ENCODE assay signal across 16 cellular contexts in the genomic region with DNA sequence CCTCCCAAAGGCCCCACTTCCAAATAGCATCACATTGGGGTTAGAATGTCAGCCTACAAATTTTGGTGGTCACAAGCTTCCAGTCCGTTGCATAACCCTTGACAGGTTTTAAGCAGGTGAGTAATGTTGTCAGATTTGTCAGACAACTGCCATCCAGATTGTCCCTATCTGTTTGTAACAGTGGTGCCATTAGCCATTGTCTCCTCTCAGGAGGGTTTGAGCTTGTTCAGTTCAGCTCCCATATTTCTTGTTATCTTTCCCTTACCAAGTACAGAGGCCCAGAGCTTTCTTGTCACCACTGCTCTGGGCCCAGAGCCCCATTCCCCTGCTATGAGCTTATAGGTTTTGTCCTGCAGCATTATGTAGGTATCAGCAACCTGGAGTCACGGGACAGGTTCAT. TPM values are rescaled to one million over a fixed set of nuclear protein-coding genes. Genes with fewer than 3 reads are reported as not detected.
A peak's percentile ranks its signal among the peaks of the same experiment; 100 is the strongest.
DNase-seq lines count a peak whose midpoint lies in the region; ATAC-seq and TF ChIP-seq lines count a peak whose summit lies in the region.
"Had no signal": no experiment of that assay in that cellular context is flagged by ENCODE, and none has a peak within 500 bp of the region (broad histone marks: within the 10 kb centered on the region; RNA-seq: fewer than 3 reads in every experiment).

No MANE protein-coding gene starts in this region.

- no peak overlapping the region for H3K4me3 Mint-ChIP-seq in dendritic cell treated with granulocyte-macrophage colony-stimulating factor and Interleukin-4, amounts not matched to agents 40 ng/mL and 50 ng/mL, for 4 days
- H3K4me3 Mint-ChIP-seq: CD4-positive, CD25-positive, alpha-beta regulatory T cell; CD8-positive, alpha-beta memory T cell; IgD-negative memory B cell had no signal

- no peaks in the 10 kb centered on the region for H3K27me3 Mint-ChIP-seq in dendritic cell treated with granulocyte-macrophage colony-stimulating factor and Interleukin-4, amounts not matched to agents 40 ng/mL and 50 ng/mL, for 4 days
- H3K27me3 Mint-ChIP-seq: IgD-negative memory B cell had no signal

- TF ChIP-seq RAD21 in IMR-90 (IDR thresholded peaks at IDR 0.05; ENCODE audit: low read length): no peak

- CTCF ChIA-PET in IMR-90 (lab: Yijun Ruan, JAX): interaction anchor here (1.3 to 2.2 kb wide), 2 partner anchors 11 to 19 kb away, joined by 3 to 6 read pairs; no protein-coding TSS in a partner anchor

- H2BK5ac ChIP-seq in IMR-90 (ENCODE audit: low read depth, low read length, poor library complexity, severe bottlenecking): no peak overlapping the region

- H3K4me1 ChIP-seq in BLaER1 (peaks cover 27% of the 10 kb centered on the region), IMR-90 (ENCODE audit: control insufficient read depth, insufficient read depth, low read length) (peaks cover 1% of the 10 kb centered on the region; the same call in 1 of the 2 replicates), spleen (peaks cover 0 to 48% (median 24%) of the 10 kb centered on the region in 6 donors), tibial artery (no peaks in the 10 kb centered on the region)
- H3K4me1 ChIP-seq: A549 had no signal

- H2BK15ac ChIP-seq in IMR-90 (ENCODE audit: low read depth, low read length): no peak overlapping the region

- H4K91ac ChIP-seq in IMR-90 (ENCODE audit: insufficient read depth, low read depth, low read length): no peak overlapping the region

- no peaks in the 10 kb centered on the region for H3K9me3 Mint-ChIP-seq in dendritic cell treated with granulocyte-macrophage colony-stimulating factor and Interleukin-4, amounts not matched to agents 40 ng/mL and 50 ng/mL, for 4 days
- H3K9me3 Mint-ChIP-seq: CD8-positive, alpha-beta memory T cell had no signal

- BruUV-seq in IMR-90 (replicated peaks; lab: Mats Ljungman, UMichigan): no TSS peak

- H2AK9ac ChIP-seq in IMR-90 (replicated peaks; ENCODE audit: low read depth, low read length, poor library complexity): no peak overlapping the region

- H3K79me1 ChIP-seq in IMR-90 (ENCODE audit: low read depth in 1 of 2, low read length in 2 of 2): no peaks in the 10 kb centered on the region

- ATAC-seq in IMR-90 (ENCODE audit: low read depth) (no peak), HG03565 (IDR thresholded peaks at IDR 0.05; ENCODE audit: unreplicated experiment) (no peak)

- no peak overlapping the region for H3K23ac ChIP-seq in IMR-90 (ENCODE audit: low read depth, low read length)

- H3K4me1 Mint-ChIP-seq in dendritic cell treated with granulocyte-macrophage colony-stimulating factor and Interleukin-4, amounts not matched to agents 40 ng/mL and 50 ng/mL, for 4 days (ENCODE audit: low read depth): peaks cover 58% of the 10 kb centered on the region
- H3K4me1 Mint-ChIP-seq: CD8-positive, alpha-beta memory T cell had no signal

- in situ Hi-C loops in IMR-90 (cut with MboI; ENCODE audit: low sequenced_read_pairs): no loop called here

- no peak overlapping the region for H2AFZ ChIP-seq in IMR-90 (replicated peaks; ENCODE audit: low read length, poor library complexity)
- H2AFZ ChIP-seq: GM23248 had no signal

- TF ChIP-seq POLR2A in IMR-90 (IDR thresholded peaks at IDR 0.05; ENCODE audit: low read depth, low read length) (no peak), spleen (IDR thresholded peaks at IDR 0.05) (no peak)

- TF ChIP-seq CTCF in IMR-90 (conservative IDR thresholded peaks at IDR 0.05; ENCODE audit: low read depth, low read length): no peak
- no peak for TF ChIP-seq CTCF in spleen (IDR thresholded peaks at IDR 0.05 in 8 of 11, conservative IDR thresholded peaks at IDR 0.05 in 3 of 11)
- TF ChIP-seq CTCF in tibial artery (IDR thresholded peaks at IDR 0.05): no peak

- H3K4me2 ChIP-seq in BLaER1 (peak overlapping the region; percentile 56), IMR-90 (ENCODE audit: low read depth, low read length) (no peak overlapping the region)
- H3K4me2 ChIP-seq: A549, KMS-11 had no signal

- WGBS in IMR-90 (ENCODE audit: extremely low coverage in 2 of 2, insufficient read length in 1 of 2), 2 experiments: no CpG with 5 or more reads among the region's 2 CpGs
- WGBS in spleen, 5 donors: 85 to 100% (median 95%) methylated on average over 2 of the region's 2 CpGs

- H3K56ac ChIP-seq in IMR-90 (ENCODE audit: extremely low read depth, insufficient read depth, low read length): no peak overlapping the region

- POLR2A ChIA-PET in IMR-90 (lab: Charles Lee; ENCODE audit: unreplicated experiment): interaction anchor here (0.6 kb wide), 1 partner anchor 15 kb away, joined by 4 read pairs; the partner anchor contains the start of gene GSN

- H3K27ac ChIP-seq in BLaER1 (no peak overlapping the region), IMR-90 (ENCODE audit: insufficient read depth, low read length) (no peak overlapping the region), spleen (peak overlapping the region in 5 of 8 donors; percentile 43 to 76 (median 44)), tibial artery (no peak overlapping the region)
- H3K27ac ChIP-seq: 22Rv1, A549, GM23248, KMS-11 had no signal

- H3K27me3 ChIP-seq in BLaER1 (no peaks in the 10 kb centered on the region), IMR-90 (ENCODE audit: control insufficient read depth, insufficient read depth, low read length) (no peaks in the 10 kb centered on the region), spleen (replicated peaks in 1 of 7) (no peaks in the 10 kb centered on the region), tibial artery (no peaks in the 10 kb centered on the region)

- H2BK20ac ChIP-seq in IMR-90 (ENCODE audit: low read depth, low read length): 0 out of 2 replicates have a peak overlapping the region, but pooled peaks have one; percentile 12

- DNase-seq in IMR-90: no peak
- no peak for DNase-seq in spleen
- no peak for DNase-seq in tibial artery
- no peak for DNase-seq in kidney glomerular epithelial cell (lab: John Stamatoyannopoulos, UW)
- DNase-seq: CD4-positive, CD25-positive, alpha-beta regulatory T cell; CD8-positive, alpha-beta memory T cell; COR-L47; GM23248; HCEC 1CT had no signal

- H4K8ac ChIP-seq in IMR-90 (ENCODE audit: low read depth in 2 of 2, low read length in 2 of 2): no peak overlapping the region

- H3K9me3 ChIP-seq in BLaER1: 0 out of 2 replicates have a peak, but pooled peaks cover 4% of the 10 kb centered on the region
- no peaks in the 10 kb centered on the region for H3K9me3 ChIP-seq in IMR-90 (ENCODE audit: control insufficient read depth, insufficient read depth, low read length)
- H3K9me3 ChIP-seq in spleen: no peaks in the 10 kb centered on the region
- no peaks in the 10 kb centered on the region for H3K9me3 ChIP-seq in tibial artery
- H3K9me3 ChIP-seq: A549 had no signal

- H3K36me3 Mint-ChIP-seq in dendritic cell treated with granulocyte-macrophage colony-stimulating factor and Interleukin-4, amounts not matched to agents 40 ng/mL and 50 ng/mL, for 4 days (ENCODE audit: low read depth): no peaks in the 10 kb centered on the region

- H3K9ac ChIP-seq in BLaER1 (no peak overlapping the region), IMR-90 (ENCODE audit: low read depth, low read length) (no peak overlapping the region)
- H3K9ac ChIP-seq: GM23248, KMS-11 had no signal

- no peak overlapping the region for H2AK5ac ChIP-seq in IMR-90 (ENCODE audit: low read depth, low read length)

- no peak overlapping the region for H3K18ac ChIP-seq in IMR-90 (ENCODE audit: low read depth, low read length)

- H3K14ac ChIP-seq in IMR-90 (replicated peaks; ENCODE audit: low read depth, low read length): no peak overlapping the region

- H3K9me1 ChIP-seq in IMR-90 (ENCODE audit: insufficient read depth, low read length): no peaks in the 10 kb centered on the region

- no peak overlapping the region for H2BK120ac ChIP-seq in IMR-90 (ENCODE audit: low read depth, low read length)

- H3K4me3 ChIP-seq in BLaER1: no peak overlapping the region
- no peak overlapping the region for H3K4me3 ChIP-seq in IMR-90 (ENCODE audit: insufficient read depth, low read depth, low read length)
- no peak overlapping the region for H3K4me3 ChIP-seq in spleen
- no peak overlapping the region for H3K4me3 ChIP-seq in tibial artery
- H3K4me3 ChIP-seq: A549, GM23248 had no signal

- no peak overlapping the region for H4K5ac ChIP-seq in IMR-90 (ENCODE audit: low read depth, low read length)

- intact Hi-C loops in IMR-90 (cut with micrococcal nuclease): no loop called here
- intact Hi-C loops in dendritic cell treated with granulocyte-macrophage colony-stimulating factor and Interleukin-4, amounts not matched to agents 40 ng/mL and 50 ng/mL, for 4 days (cut with micrococcal nuclease): no loop called here
- intact Hi-C loops in spleen (cut with DNase I; ENCODE audit: low total_unique reads): no loop called here
- intact Hi-C loops in tibial artery (cut with DNase I; ENCODE audit: low total_unique reads): no loop called here

- dilution Hi-C loops in IMR-90 (cut with HindIII; ENCODE audit: low sequenced_read_pairs, unreplicated experiment): no loop called here

- no peak overlapping the region for H3K4ac ChIP-seq in IMR-90 (ENCODE audit: low read depth, low read length)

- H4K20me1 ChIP-seq in BLaER1: no peaks in the 10 kb centered on the region
- no peaks in the 10 kb centered on the region for H4K20me1 ChIP-seq in IMR-90 (ENCODE audit: insufficient read depth, low read length)

- no peaks in the 10 kb centered on the region for H3K36me3 ChIP-seq in BLaER1
- H3K36me3 ChIP-seq in IMR-90 (ENCODE audit: control insufficient read depth, insufficient read depth, low read length): no peaks in the 10 kb centered on the region
- H3K36me3 ChIP-seq in spleen: no peaks in the 10 kb centered on the region
- H3K36me3 ChIP-seq in tibial artery: no peaks in the 10 kb centered on the region

- peak overlapping the region; percentile 60 for H3K27ac Mint-ChIP-seq in dendritic cell treated with granulocyte-macrophage colony-stimulating factor and Interleukin-4, amounts not matched to agents 40 ng/mL and 50 ng/mL, for 4 days
- H3K27ac Mint-ChIP-seq: CD4-positive, CD25-positive, alpha-beta regulatory T cell; CD8-positive, alpha-beta memory T cell had no signal

TF ChIP-seq in IMR-90, 13 proteins besides CTCF, POLR2A, EP300 and RAD21 (continues in another document):
- TF ChIP-seq CEBPB (IDR thresholded peaks at IDR 0.05; ENCODE audit: low read depth, low read length) (no peak), BHLHE40 (IDR thresholded peaks at IDR 0.05; ENCODE audit: low read depth, low read length) (no peak), MAZ (IDR thresholded peaks at IDR 0.05; ENCODE audit: borderline replicate concordance, low read depth, low read length) (no peak), CHD1 (IDR thresholded peaks at IDR 0.05; ENCODE audit: low read depth, low read length) (no peak)

RNA-seq across cellular contexts. Expression of gene GSN, which starts 14.8 kb away (rescaled TPM):
- total RNA-seq in IMR-90 (2012; rRNA removed) (461 and 547 TPM in 2 replicates), spleen (100 to 1,000 TPM; 165 to 432 (median 263) TPM)
- polyA plus RNA-seq in IMR-90 (2012; rRNA removed) (482 and 495 TPM in 2 replicates), spleen (100 to 1,000 TPM; 115 to 252 (median 122) TPM)
- 396 and 740 TPM in 2 replicates for polyA plus RNA-seq in IMR-90 (2012; cell fraction: cytosol; rRNA removed)
- 382 and 609 TPM in 2 replicates for polyA plus RNA-seq in IMR-90 (2012; cell fraction: nucleus; rRNA removed; ENCODE audit: low replicate concordance)

RNA-seq across cellular contexts. Expression of gene RAB14, which starts 51.5 kb away (rescaled TPM):
- total RNA-seq in IMR-90 (2012; rRNA removed): 20.1 and 36.1 TPM in 2 replicates
- polyA plus RNA-seq in IMR-90 (2012; rRNA removed): 22.8 and 29.3 TPM in 2 replicates
- 4.7 and 8.9 TPM in 2 replicates for polyA plus RNA-seq in IMR-90 (2012; cell fraction: cytosol; rRNA removed)
- 2.7 and 18.8 TPM in 2 replicates for polyA plus RNA-seq in IMR-90 (2012; cell fraction: nucleus; rRNA removed; ENCODE audit: low replicate concordance)
- 10 to 100 TPM; 46.9 to 75.2 (median 57.3) TPM for total RNA-seq in spleen
- polyA plus RNA-seq in spleen: 10 to 100 TPM; 20.4 to 32.2 (median 23.6) TPM

Comparison
In these comparisons a context has a peak if more than half of its experiments do, and no peak if none do; other contexts are left out.
1. H3K27ac ChIP-seq: peak in spleen (5 of 8); none in BLaER1 (single experiment), IMR-90 (single experiment) and tibial artery (0 of 2).